Comparison of ENCODE assay signal across 26 cellular contexts in genomic region chr13:80215368-80215767, GRCh38.
DNase-seq lines count a peak whose midpoint lies in the region; ATAC-seq, FAIRE-seq and TF ChIP-seq lines count a peak whose summit lies in the region.
"Had no signal": no experiment of that assay in that cellular context is flagged by ENCODE, and none has a peak within 500 bp of the region (broad histone marks: within the 10 kb centered on the region; RNA-seq: fewer than 3 reads in every experiment).

No MANE protein-coding gene starts in this region.

- DNase-seq in AG04449 (ENCODE audit: low read depth, low spot score) (peak; percentile 57), LHCN-M2 (ENCODE audit: low read depth) (peak; percentile 46), mesendoderm (no peak), lower leg skin (ENCODE audit: low spot score in 2 of 2) (no peak), T-helper 17 cell (no peak)
- DNase-seq: activated CD4-positive, alpha-beta T cell treated with anti-CD3 and anti-CD28 coated beads for 4 hours; activated CD8-positive, alpha-beta memory T cell treated with anti-CD3 and anti-CD28 coated beads, Interleukin-2, amount 10 ng/mL, durations not matched to agents 7 days and 5 days; CD8-positive, alpha-beta memory T cell; cerebellar nuclear complex; DMS53; effector memory CD4-positive, alpha-beta T cell; hippocampal formation; natural killer cell; NCI-H1694 treated with DMSO at 0.1 percent for 48 hours; NK-92 treated with Interleukin-12 subunit alpha and Interleukin-12 subunit beta, amount 100 ng/mL, for 24 hours; RPMI8226; stimulated activated CD4-positive, alpha-beta T cell treated with anti-CD3 and anti-CD28 coated beads, Interleukin-2, amount 100 ng/mL, for 24 hours; stimulated activated naive CD8-positive, alpha-beta T cell treated with anti-CD3 and anti-CD28 coated beads, Interleukin-15, Interleukin-2, amounts not matched to agents 100 U/mL and 50 U/mL, for 24 hours had no signal

- H3K4me3 Mint-ChIP-seq in T-helper 17 cell: no peak overlapping the region
- H3K4me3 Mint-ChIP-seq: activated CD8-positive, alpha-beta memory T cell treated with anti-CD3 and anti-CD28 coated beads, Interleukin-2, amount 10 ng/mL, durations not matched to agents 7 days and 5 days; CD8-positive, alpha-beta memory T cell; memory B cell; natural killer cell had no signal

- no peak overlapping the region for H3K27ac ChIP-seq in mesendoderm (ENCODE audit: low read depth, low read length)

- no peak overlapping the region for H3K18ac ChIP-seq in mesendoderm (ENCODE audit: low read length)

- no peak overlapping the region for H3K4me2 ChIP-seq in mesendoderm (ENCODE audit: low read length)

- peaks cover 2% of the 10 kb centered on the region for H3K4me1 ChIP-seq in mesendoderm (ENCODE audit: control insufficient read depth, low read depth, low read length)

- H3K79me1 ChIP-seq in mesendoderm (ENCODE audit: low read length): no peaks in the 10 kb centered on the region

- no peak overlapping the region for H3K9ac ChIP-seq in mesendoderm (ENCODE audit: low read length)

- POLR2A ChIA-PET in AG04449 (lab: Yijun Ruan, JAX): no interaction called here

- H3K4ac ChIP-seq in mesendoderm (ENCODE audit: low read depth, low read length): no peak overlapping the region

- H3K36me3 ChIP-seq in mesendoderm (ENCODE audit: control insufficient read depth, insufficient read depth, low read length): no peaks in the 10 kb centered on the region

- no peak overlapping the region for H4K8ac ChIP-seq in mesendoderm (ENCODE audit: low read depth, low read length)

- H2BK120ac ChIP-seq in mesendoderm (ENCODE audit: low read depth, low read length): no peak overlapping the region

- ATAC-seq in HG03095 (IDR thresholded peaks at IDR 0.05; ENCODE audit: unreplicated experiment) (no peak), T-helper 17 cell (no peak), GM19397 (IDR thresholded peaks at IDR 0.05; ENCODE audit: unreplicated experiment) (no peak)
- ATAC-seq: activated CD8-positive, alpha-beta memory T cell treated with anti-CD3 and anti-CD28 coated beads, Interleukin-2, amount 10 ng/mL, durations not matched to agents 7 days and 5 days; natural killer cell; stimulated activated naive CD8-positive, alpha-beta T cell treated with anti-CD3 and anti-CD28 coated beads, Interleukin-15, Interleukin-2, amounts not matched to agents 100 U/mL and 50 U/mL, for 24 hours had no signal

- WGBS in mesendoderm (ENCODE audit: extremely low coverage, insufficient coverage, low lambda C conversion rate): no CpG with 5 or more reads among the region's 3 CpGs
- 63 to 80% methylated on average over 3 of the region's 3 CpGs for WGBS in lower leg skin, 2 donors

- H3K4me1 Mint-ChIP-seq in T-helper 17 cell: no peaks in the 10 kb centered on the region
- H3K4me1 Mint-ChIP-seq: activated CD8-positive, alpha-beta memory T cell treated with anti-CD3 and anti-CD28 coated beads, Interleukin-2, amount 10 ng/mL, durations not matched to agents 7 days and 5 days; CD8-positive, alpha-beta memory T cell; memory B cell; natural killer cell had no signal

- H3K79me2 ChIP-seq in mesendoderm (ENCODE audit: control insufficient read depth, insufficient read depth, low read length): no peaks in the 10 kb centered on the region

- peak overlapping the region; percentile 92 for H2BK15ac ChIP-seq in mesendoderm (replicated peaks; ENCODE audit: low read depth)

- intact Hi-C loops in lower leg skin (cut with DNase I; ENCODE audit: low total_unique reads): no loop called here

- no peak overlapping the region for H3K27ac Mint-ChIP-seq in T-helper 17 cell
- H3K27ac Mint-ChIP-seq: activated CD8-positive, alpha-beta memory T cell treated with anti-CD3 and anti-CD28 coated beads, Interleukin-2, amount 10 ng/mL, durations not matched to agents 7 days and 5 days; CD8-positive, alpha-beta memory T cell; memory B cell; natural killer cell had no signal

- no peak for TF ChIP-seq POLR2A in lower leg skin (IDR thresholded peaks at IDR 0.05)

- no peak overlapping the region for H3K23ac ChIP-seq in mesendoderm (ENCODE audit: low read length)

- H3K36me3 Mint-ChIP-seq in T-helper 17 cell (ENCODE audit: low read depth): no peaks in the 10 kb centered on the region
- H3K36me3 Mint-ChIP-seq: activated CD8-positive, alpha-beta memory T cell treated with anti-CD3 and anti-CD28 coated beads, Interleukin-2, amount 10 ng/mL, durations not matched to agents 7 days and 5 days; CD8-positive, alpha-beta memory T cell; memory B cell; natural killer cell; type B pancreatic cell had no signal

- no peaks in the 10 kb centered on the region for H3K27me3 ChIP-seq in mesendoderm (ENCODE audit: insufficient read depth, low read length, poor library complexity)

- CTCF ChIA-PET in AG04449 (lab: Yijun Ruan, JAX): no interaction called here

- H3K4me3 ChIP-seq in AG04449 (ENCODE audit: low read depth, low read length) (no peak overlapping the region), mesendoderm (ENCODE audit: low read length) (no peak overlapping the region), lower leg skin (ENCODE audit: low read depth, poor library complexity, severe bottlenecking) (no peak overlapping the region)

- no peak overlapping the region for H2BK5ac ChIP-seq in mesendoderm (ENCODE audit: low read length)

- H4K5ac ChIP-seq in mesendoderm (ENCODE audit: low read length): no peak overlapping the region

- H3K27me3 Mint-ChIP-seq in T-helper 17 cell: no peaks in the 10 kb centered on the region
- H3K27me3 Mint-ChIP-seq: activated CD8-positive, alpha-beta memory T cell treated with anti-CD3 and anti-CD28 coated beads, Interleukin-2, amount 10 ng/mL, durations not matched to agents 7 days and 5 days; memory B cell; type B pancreatic cell had no signal

- FAIRE-seq in endometrium (lab: Jason Lieb, UNC): peak; percentile 91
- FAIRE-seq: GM12892, keratinocyte, TTC549 had no signal

- H2AK5ac ChIP-seq in mesendoderm (ENCODE audit: low read length): no peak overlapping the region

- H3K9me3 ChIP-seq in T-helper 17 cell (ENCODE audit: control insufficient read depth, low read length, poor library complexity, severe bottlenecking): no peaks in the 10 kb centered on the region

- TF ChIP-seq CTCF in AG04449 (IDR thresholded peaks at IDR 0.05; ENCODE audit: insufficient read depth, low read length, missing control alignments): no peak
- no peak for TF ChIP-seq CTCF in lower leg skin (IDR thresholded peaks at IDR 0.05)

- no peak overlapping the region for H3K56ac ChIP-seq in mesendoderm (ENCODE audit: low read length)

Comparison
In these comparisons a context has a peak if more than half of its experiments do, and no peak if none do; other contexts are left out.
1. DNase-seq: peak in AG04449 (single experiment) and LHCN-M2 (single experiment); none in mesendoderm (single experiment), lower leg skin (0 of 2) and T-helper 17 cell (0 of 3).